Comparison of ENCODE assay signal across 12 cellular contexts in the genomic region with DNA sequence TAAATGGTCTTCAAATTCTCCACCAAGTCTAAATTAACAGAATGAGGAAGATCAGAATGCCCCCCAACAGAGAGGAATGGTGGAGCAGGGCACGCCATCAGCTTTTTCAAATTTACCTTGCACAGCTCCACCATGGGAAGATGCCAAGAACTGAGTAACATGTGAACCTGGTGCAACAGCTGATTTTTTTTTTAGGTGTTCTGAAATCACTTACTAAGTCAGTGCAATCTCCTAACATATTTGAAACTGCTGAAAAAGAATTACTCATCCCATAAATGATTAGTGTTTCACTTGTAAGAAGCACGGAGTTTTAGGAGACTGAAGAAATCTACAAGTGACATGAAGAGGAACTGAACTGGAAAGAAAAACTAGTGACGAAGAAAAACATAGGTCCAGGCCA. TPM values are rescaled to one million over a fixed set of nuclear protein-coding genes. Genes with fewer than 3 reads are reported as not detected.
DNase-seq lines count a peak whose midpoint lies in the region; ATAC-seq and TF ChIP-seq lines count a peak whose summit lies in the region.
"Had no signal": no experiment of that assay in that cellular context is flagged by ENCODE, and none has a peak within 500 bp of the region (broad histone marks: within the 10 kb centered on the region; RNA-seq: fewer than 3 reads in every experiment).

No MANE protein-coding gene starts in this region.

- H3K27ac ChIP-seq in SK-N-SH (ENCODE audit: low read depth in 2 of 2, low read length in 1 of 2) (peak overlapping the region in 1 of 2 experiments; percentile 39; a peak in 2 of 4 replicates), RWPE1 (peak overlapping the region; percentile 93), sigmoid colon (peak overlapping the region; percentile 72 to 96 (median 92))
- H3K27ac ChIP-seq: 22Rv1 had no signal

- H3K4me1 ChIP-seq in SK-N-SH (ENCODE audit: control insufficient read depth in 1 of 2, insufficient read depth in 2 of 2, low read depth in 1 of 2, low read length in 1 of 2) (peaks cover 12 to 47% of the 10 kb centered on the region in 2 experiments), sigmoid colon (peaks cover 0 to 92% (median 87%) of the 10 kb centered on the region in 4 donors)

- no peak for TF ChIP-seq CTCF in SK-N-SH (IDR thresholded peaks at IDR 0.05)
- no peak for TF ChIP-seq CTCF in RWPE1 (conservative IDR thresholded peaks at IDR 0.05; ENCODE audit: low read depth)
- TF ChIP-seq CTCF in sigmoid colon (IDR thresholded peaks at IDR 0.05) = no peak

- peaks cover 40% of the 10 kb centered on the region for H4K20me1 ChIP-seq in SK-N-SH (ENCODE audit: insufficient read depth)

- no peak for ATAC-seq in SK-N-SH treated with all-trans-retinoic acid at 6 μM for 48 hours

- no peak for TF ChIP-seq POLR2A in sigmoid colon (IDR thresholded peaks at IDR 0.05)

- no peak for TF ChIP-seq RAD21 in SK-N-SH (IDR thresholded peaks at IDR 0.05; ENCODE audit: low read length)

- H3K9me3 ChIP-seq in SK-N-SH = no peaks in the 10 kb centered on the region
- H3K9me3 ChIP-seq in sigmoid colon = no peaks in the 10 kb centered on the region

- H3K79me2 ChIP-seq in SK-N-SH (ENCODE audit: insufficient read depth) = peaks cover 96% of the 10 kb centered on the region

- DNase-seq in SK-N-SH (no peak), RWPE1 (ENCODE audit: low spot score) (peak; percentile 70), fibroblast of gingiva (ENCODE audit: low read depth) (peak; percentile 33), sigmoid colon (no peak), DMS53 (lab: John Stamatoyannopoulos, UW) (no peak), NCI-H2107 (lab: John Stamatoyannopoulos, UW) (no peak), NCI-H2107 treated with DMSO at 0.1 percent for 48 hours (lab: John Stamatoyannopoulos, UW; ENCODE audit: unreplicated experiment) (no peak)
- DNase-seq: NCI-H510A treated with DMSO at 0.1 percent for 48 hours had no signal

- TF ChIP-seq EP300 in SK-N-SH (IDR thresholded peaks at IDR 0.05; ENCODE audit: borderline replicate concordance in 1 of 2, low read depth in 1 of 2, low read length in 1 of 2) (no peak), sigmoid colon (IDR thresholded peaks at IDR 0.05) (no peak)

- H3K4me3 ChIP-seq in SK-N-SH (ENCODE audit: low read depth in 2 of 2, low read length in 1 of 2) = no peak overlapping the region; a peak in 1 of 4 replicates
- H3K4me3 ChIP-seq in sigmoid colon = no peak overlapping the region
- H3K4me3 ChIP-seq: smooth muscle cell had no signal

- H3K27me3 ChIP-seq in SK-N-SH (ENCODE audit: insufficient read depth) = no peaks in the 10 kb centered on the region
- no peaks in the 10 kb centered on the region for H3K27me3 ChIP-seq in sigmoid colon

- no peaks in the 10 kb centered on the region for H3K9me2 ChIP-seq in SK-N-SH

- H3K4me2 ChIP-seq in SK-N-SH = peak overlapping the region; percentile 29; the same call in 1 of the 2 replicates
- H3K4me2 ChIP-seq: smooth muscle cell had no signal

- intact Hi-C loops in sigmoid colon (cut with DNase I) = loop anchor here (5.0 kb wide), 1 partner anchor 102 kb away; a partner anchor contains a TSS

- H3F3A ChIP-seq in SK-N-SH (replicated peaks; ENCODE audit: insufficient read depth) = peaks cover 35% of the 10 kb centered on the region

- CTCF ChIA-PET in SK-N-SH (lab: Yijun Ruan, JAX) = no interaction called here
- CTCF ChIA-PET in RWPE1 (lab: Yijun Ruan, JAX) = no interaction called here

- POLR2A ChIA-PET in SK-N-SH (lab: Yijun Ruan, JAX) = no interaction called here
- POLR2A ChIA-PET in RWPE1 (lab: Yijun Ruan, JAX; ENCODE audit: low non-redundant PET) = no interaction called here

- H3K9ac ChIP-seq in SK-N-SH = no peak overlapping the region

- H2AFZ ChIP-seq in SK-N-SH (ENCODE audit: low read depth) = no peak overlapping the region

- H3K36me3 ChIP-seq in SK-N-SH (replicated peaks in 1 of 2; ENCODE audit: control insufficient read depth in 1 of 2, insufficient read depth in 2 of 2, low read length in 1 of 2) (no peaks in the 10 kb centered on the region), sigmoid colon (no peaks in the 10 kb centered on the region)

- 63% methylated on average over 3 of the region's 3 CpGs for WGBS in SK-N-SH (ENCODE audit: low lambda C conversion rate)
- 82 to 89% methylated on average over 3 of the region's 3 CpGs for WGBS in sigmoid colon, 2 donors

TF ChIP-seq in SK-N-SH, 30 proteins besides CTCF, POLR2A, EP300 and RAD21:
- TF ChIP-seq, protein P1, sequence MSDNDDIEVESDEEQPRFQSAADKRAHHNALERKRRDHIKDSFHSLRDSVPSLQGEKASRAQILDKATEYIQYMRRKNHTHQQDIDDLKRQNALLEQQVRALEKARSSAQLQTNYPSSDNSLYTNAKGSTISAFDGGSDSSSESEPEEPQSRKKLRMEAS (IDR thresholded peaks at IDR 0.05; ENCODE audit: low read depth) = no peak
- peak; percentile 12; the same call in 1 of the 2 replicates for TF ChIP-seq TCF12 (IDR thresholded peaks at IDR 0.05)

TF ChIP-seq in SK-N-SH treated with all-trans-retinoic acid at 6 μM for 48 hours, 23 proteins besides CTCF, POLR2A, EP300 and RAD21 (continues in another document):
- TF ChIP-seq SNAI2 (CRISPR knock-in tag; IDR thresholded peaks at IDR 0.05) = no peak
- no peak for TF ChIP-seq TOX (CRISPR knock-in tag; IDR thresholded peaks at IDR 0.05; ENCODE audit: borderline replicate concordance)
- no peak for TF ChIP-seq ARNTL (CRISPR knock-in tag; IDR thresholded peaks at IDR 0.05; ENCODE audit: borderline replicate concordance, low read depth)
- TF ChIP-seq ZNF70 (CRISPR knock-in tag; IDR thresholded peaks at IDR 0.05) = no peak
- no peak for TF ChIP-seq ZNF565 (CRISPR knock-in tag; conservative IDR thresholded peaks at IDR 0.05; ENCODE audit: low read depth)
- TF ChIP-seq, protein P2, sequence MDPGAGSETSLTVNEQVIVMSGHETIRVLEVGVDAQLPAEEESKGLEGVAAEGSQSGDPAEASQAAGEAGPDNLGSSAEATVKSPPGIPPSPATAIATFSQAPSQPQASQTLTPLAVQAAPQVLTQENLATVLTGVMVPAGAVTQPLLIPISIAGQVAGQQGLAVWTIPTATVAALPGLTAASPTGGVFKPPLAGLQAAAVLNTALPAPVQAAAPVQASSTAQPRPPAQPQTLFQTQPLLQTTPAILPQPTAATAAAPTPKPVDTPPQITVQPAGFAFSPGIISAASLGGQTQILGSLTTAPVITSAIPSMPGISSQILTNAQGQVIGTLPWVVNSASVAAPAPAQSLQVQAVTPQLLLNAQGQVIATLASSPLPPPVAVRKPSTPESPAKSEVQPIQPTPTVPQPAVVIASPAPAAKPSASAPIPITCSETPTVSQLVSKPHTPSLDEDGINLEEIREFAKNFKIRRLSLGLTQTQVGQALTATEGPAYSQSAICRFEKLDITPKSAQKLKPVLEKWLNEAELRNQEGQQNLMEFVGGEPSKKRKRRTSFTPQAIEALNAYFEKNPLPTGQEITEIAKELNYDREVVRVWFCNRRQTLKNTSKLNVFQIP (CRISPR knock-in tag; IDR thresholded peaks at IDR 0.05; ENCODE audit: borderline replicate concordance, low read depth) = no peak
- no peak for TF ChIP-seq GLIS3 (CRISPR knock-in tag; IDR thresholded peaks at IDR 0.05)
- no peak for TF ChIP-seq PPARA (CRISPR knock-in tag; IDR thresholded peaks at IDR 0.05; ENCODE audit: borderline replicate concordance)
- TF ChIP-seq ISL1 (CRISPR knock-in tag; IDR thresholded peaks at IDR 0.05) = no peak
- TF ChIP-seq, protein P3, sequence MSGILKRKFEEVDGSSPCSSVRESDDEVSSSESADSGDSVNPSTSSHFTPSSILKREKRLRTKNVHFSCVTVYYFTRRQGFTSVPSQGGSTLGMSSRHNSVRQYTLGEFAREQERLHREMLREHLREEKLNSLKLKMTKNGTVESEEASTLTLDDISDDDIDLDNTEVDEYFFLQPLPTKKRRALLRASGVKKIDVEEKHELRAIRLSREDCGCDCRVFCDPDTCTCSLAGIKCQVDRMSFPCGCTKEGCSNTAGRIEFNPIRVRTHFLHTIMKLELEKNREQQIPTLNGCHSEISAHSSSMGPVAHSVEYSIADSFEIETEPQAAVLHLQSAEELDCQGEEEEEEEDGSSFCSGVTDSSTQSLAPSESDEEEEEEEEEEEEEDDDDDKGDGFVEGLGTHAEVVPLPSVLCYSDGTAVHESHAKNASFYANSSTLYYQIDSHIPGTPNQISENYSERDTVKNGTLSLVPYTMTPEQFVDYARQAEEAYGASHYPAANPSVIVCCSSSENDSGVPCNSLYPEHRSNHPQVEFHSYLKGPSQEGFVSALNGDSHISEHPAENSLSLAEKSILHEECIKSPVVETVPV (CRISPR knock-in tag; IDR thresholded peaks at IDR 0.05) = no peak
- TF ChIP-seq TCF4 (CRISPR knock-in tag; IDR thresholded peaks at IDR 0.05; ENCODE audit: borderline replicate concordance) = no peak
- TF ChIP-seq, protein P4, sequence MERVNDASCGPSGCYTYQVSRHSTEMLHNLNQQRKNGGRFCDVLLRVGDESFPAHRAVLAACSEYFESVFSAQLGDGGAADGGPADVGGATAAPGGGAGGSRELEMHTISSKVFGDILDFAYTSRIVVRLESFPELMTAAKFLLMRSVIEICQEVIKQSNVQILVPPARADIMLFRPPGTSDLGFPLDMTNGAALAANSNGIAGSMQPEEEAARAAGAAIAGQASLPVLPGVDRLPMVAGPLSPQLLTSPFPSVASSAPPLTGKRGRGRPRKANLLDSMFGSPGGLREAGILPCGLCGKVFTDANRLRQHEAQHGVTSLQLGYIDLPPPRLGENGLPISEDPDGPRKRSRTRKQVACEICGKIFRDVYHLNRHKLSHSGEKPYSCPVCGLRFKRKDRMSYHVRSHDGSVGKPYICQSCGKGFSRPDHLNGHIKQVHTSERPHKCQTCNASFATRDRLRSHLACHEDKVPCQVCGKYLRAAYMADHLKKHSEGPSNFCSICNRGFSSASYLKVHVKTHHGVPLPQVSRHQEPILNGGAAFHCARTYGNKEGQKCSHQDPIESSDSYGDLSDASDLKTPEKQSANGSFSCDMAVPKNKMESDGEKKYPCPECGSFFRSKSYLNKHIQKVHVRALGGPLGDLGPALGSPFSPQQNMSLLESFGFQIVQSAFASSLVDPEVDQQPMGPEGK (CRISPR knock-in tag; IDR thresholded peaks at IDR 0.05; ENCODE audit: borderline replicate concordance) = no peak

RNA-seq across cellular contexts. Expression of a gene that starts 5.1 kb away (rescaled TPM):
- polyA plus RNA-seq in SK-N-SH (2012; rRNA removed) (17.5 and 26.0 TPM in 2 replicates), sigmoid colon (10 to 100 TPM in 1 of 3 donors, 1 to 10 TPM in 2; 1.8 to 12.9 (median 4.2) TPM)
- 19.8 and 23.6 TPM in 2 replicates for polyA plus RNA-seq in SK-N-SH (2012; cell fraction: cytosol; rRNA removed)
- 9.1 and 19.6 TPM in 2 replicates for polyA plus RNA-seq in SK-N-SH (2012; cell fraction: nucleus; rRNA removed)
- total RNA-seq in sigmoid colon = 100 to 1,000 TPM in 2 of 4 donors, 10 to 100 TPM in 2; 90.7 to 105 (median 99.5) TPM

RNA-seq across cellular contexts. Expression of a gene that starts 52.4 kb away (rescaled TPM):
- polyA plus RNA-seq in SK-N-SH (2012; rRNA removed) (3.7 and 5.2 TPM in 2 replicates), sigmoid colon (under 1 TPM in 2 of 3 donors, not detected in 1; 0.23 to 0.61 TPM)
- 5.7 and 6.1 TPM in 2 replicates for polyA plus RNA-seq in SK-N-SH (2012; cell fraction: cytosol; rRNA removed)
- polyA plus RNA-seq in SK-N-SH (2012; cell fraction: nucleus; rRNA removed) = 2.3 and 3.7 TPM in 2 replicates
- 1 to 10 TPM; 2.3 to 4.5 (median 3.3) TPM for total RNA-seq in sigmoid colon
- total RNA-seq: HT-29 had no signal
- polyA plus RNA-seq: smooth muscle cell had no signal

Comparison
In these comparisons a context has a peak if more than half of its experiments do, and no peak if none do; other contexts are left out.
1. DNase-seq: peak in RWPE1 (single experiment) and fibroblast of gingiva (single experiment); none in SK-N-SH (single experiment), sigmoid colon (single experiment), DMS53 (single experiment), NCI-H2107 (single experiment) and NCI-H2107 treated with DMSO at 0.1 percent for 48 hours (single experiment).